ENCODE assay signal across 11 cellular contexts in the genomic region with DNA sequence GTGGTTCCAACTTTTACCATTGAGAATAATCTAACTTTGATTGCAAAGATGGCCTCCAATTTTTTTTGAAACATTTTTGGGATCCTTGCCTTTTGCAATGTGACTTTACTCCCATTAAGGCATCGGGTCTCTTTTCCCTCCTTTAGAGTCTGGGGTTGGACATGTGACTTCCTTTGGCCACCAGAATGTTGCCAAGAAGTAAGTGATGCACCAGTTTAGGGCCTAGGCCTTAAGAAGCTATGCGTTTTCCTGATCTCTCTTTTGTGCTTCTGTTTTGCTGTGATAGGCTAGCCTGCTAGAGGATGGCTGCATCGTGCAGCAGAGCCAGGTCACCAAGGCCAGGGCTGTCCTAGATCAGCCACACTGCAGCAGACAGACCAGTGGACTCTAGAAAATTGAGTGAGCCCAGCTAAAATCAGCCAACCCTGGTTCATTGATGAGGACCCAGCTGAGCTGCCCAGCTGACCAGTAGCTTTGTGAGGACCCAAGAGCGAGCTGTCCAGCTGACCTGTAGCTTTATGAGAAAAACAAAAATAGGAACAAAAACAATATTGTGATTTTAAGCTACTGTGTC.
DNase-seq lines count a peak whose midpoint lies in the region; ATAC-seq, FAIRE-seq and TF ChIP-seq lines count a peak whose summit lies in the region.
"Had no signal": no experiment of that assay in that cellular context is flagged by ENCODE, and none has a peak within 500 bp of the region (broad histone marks: within the 10 kb centered on the region; RNA-seq: fewer than 3 reads in every experiment).

No MANE protein-coding gene starts in this region.

- TF ChIP-seq POLR2A in breast epithelium (IDR thresholded peaks at IDR 0.05), result no peak

- BruUV-seq in MCF 10A (replicated peaks; lab: Mats Ljungman, UMichigan), result no TSS peak

- no peaks in the 10 kb centered on the region for H3K36me3 Mint-ChIP-seq in MCF 10A (ENCODE audit: insufficient read depth, unreplicated experiment)
- no peaks in the 10 kb centered on the region for H3K36me3 Mint-ChIP-seq in natural killer cell treated with Interleukin-12 subunit alpha and Interleukin-12 subunit beta and Interleukin-15 and Interleukin-18, amount 100 ng/mL, for 72 hours

- peaks cover 21% of the 10 kb centered on the region for H3K4me1 Mint-ChIP-seq in MCF 10A (ENCODE audit: insufficient read depth, unreplicated experiment)
- H3K4me1 Mint-ChIP-seq in natural killer cell treated with Interleukin-12 subunit alpha and Interleukin-12 subunit beta and Interleukin-15 and Interleukin-18, amount 100 ng/mL, for 72 hours (ENCODE audit: low read depth in 2 of 2), result no peaks in the 10 kb centered on the region
- H3K4me1 Mint-ChIP-seq: activated B cell treated with CpG ODN at 0.5 μM for 24 hours had no signal

- no peaks in the 10 kb centered on the region for H3K27me3 ChIP-seq in breast epithelium
- no peaks in the 10 kb centered on the region for H3K27me3 ChIP-seq in layer of hippocampus (ENCODE audit: control insufficient read depth, insufficient read depth, low read length)

- no peaks in the 10 kb centered on the region for H3K4me1 ChIP-seq in breast epithelium

- no peak for FAIRE-seq in urothelium cell line (lab: Jason Lieb, UNC)

- H3K27ac ChIP-seq in breast epithelium (peak overlapping the region in 1 of 2 donors; percentile 50), caudate nucleus (ENCODE audit: low read depth, low read length) (peak overlapping the region; percentile 63), layer of hippocampus (ENCODE audit: low read depth, low read length) (peak overlapping the region; percentile 42)
- H3K27ac ChIP-seq: 22Rv1 had no signal

- TF ChIP-seq CTCF in MCF 10A (IDR thresholded peaks at IDR 0.05; ENCODE audit: unreplicated experiment), result no peak
- no peak for TF ChIP-seq CTCF in breast epithelium (IDR thresholded peaks at IDR 0.05)

- ATAC-seq in HG03432 (IDR thresholded peaks at IDR 0.05; ENCODE audit: unreplicated experiment), result no peak
- no peak for ATAC-seq in natural killer cell treated with Interleukin-12 subunit alpha and Interleukin-12 subunit beta and Interleukin-15 and Interleukin-18, amount 100 ng/mL, for 72 hours

- peak overlapping the region; percentile 76 for H3K27ac Mint-ChIP-seq in MCF 10A (ENCODE audit: low read depth, unreplicated experiment)
- no peak overlapping the region for H3K27ac Mint-ChIP-seq in natural killer cell treated with Interleukin-12 subunit alpha and Interleukin-12 subunit beta and Interleukin-15 and Interleukin-18, amount 100 ng/mL, for 72 hours
- H3K27ac Mint-ChIP-seq: activated B cell treated with CpG ODN at 0.5 μM for 24 hours had no signal

- CTCF ChIA-PET in MCF 10A (lab: Yijun Ruan, JAX), result interaction anchor here (0.5 to 2.6 kb wide), 21 partner anchors 29 to 1651 kb away, joined by 3 to 13 read pairs (median 4); no protein-coding TSS in a partner anchor

- H3K9me3 ChIP-seq in breast epithelium, result no peaks in the 10 kb centered on the region

- H3K4me3 Mint-ChIP-seq in MCF 10A (ENCODE audit: unreplicated experiment), result no peak overlapping the region
- H3K4me3 Mint-ChIP-seq in natural killer cell treated with Interleukin-12 subunit alpha and Interleukin-12 subunit beta and Interleukin-15 and Interleukin-18, amount 100 ng/mL, for 72 hours, result no peak overlapping the region
- H3K4me3 Mint-ChIP-seq: activated B cell treated with CpG ODN at 0.5 μM for 24 hours had no signal

- no peak for DNase-seq in MCF 10A (ENCODE audit: unreplicated experiment)
- no peak for DNase-seq in breast epithelium (ENCODE audit: low spot score in 2 of 2)
- DNase-seq in caudate nucleus (lab: John Stamatoyannopoulos, UW), result no peak
- DNase-seq in urothelium cell line (ENCODE audit: low spot score), result peak; percentile 18
- no peak for DNase-seq in natural killer cell treated with Interleukin-12 subunit alpha and Interleukin-12 subunit beta and Interleukin-15 and Interleukin-18, amount 100 ng/mL, for 72 hours (ENCODE audit: low spot score)
- no peak for DNase-seq in stimulated activated CD4-positive, alpha-beta T cell treated with anti-CD3 and anti-CD28 coated beads, Interleukin-12 subunit alpha, Interleukin-12 subunit beta, amount 100 ng/mL, for 4 hours
- DNase-seq: activated B cell treated with CpG ODN at 0.5 μM for 24 hours, NCI-H1048 had no signal

- no peak overlapping the region for H3K4me3 ChIP-seq in breast epithelium

- intact Hi-C loops in MCF 10A (cut with micrococcal nuclease) (loop anchor here (1.0 to 2.0 kb wide), 4 partner anchors 61 to 715 kb away; no protein-coding TSS in a partner anchor), breast epithelium (cut with DNase I; ENCODE audit: low total_unique reads) (no loop called here)

- no peaks in the 10 kb centered on the region for H3K27me3 Mint-ChIP-seq in MCF 10A (ENCODE audit: insufficient read depth, unreplicated experiment)
- no peaks in the 10 kb centered on the region for H3K27me3 Mint-ChIP-seq in natural killer cell treated with Interleukin-12 subunit alpha and Interleukin-12 subunit beta and Interleukin-15 and Interleukin-18, amount 100 ng/mL, for 72 hours
- H3K27me3 Mint-ChIP-seq: activated B cell treated with CpG ODN at 0.5 μM for 24 hours had no signal

- POLR2A ChIA-PET in MCF 10A (lab: Yijun Ruan, JAX), result interaction anchor here (0.6 to 3.2 kb wide), 21 partner anchors 11 to 834 kb away, joined by 3 to 58 read pairs (median 3); a partner anchor contains a TSS

- no peaks in the 10 kb centered on the region for H3K36me3 ChIP-seq in breast epithelium

- no peaks in the 10 kb centered on the region for H3K9me3 Mint-ChIP-seq in MCF 10A (ENCODE audit: unreplicated experiment)
- peaks cover 4% of the 10 kb centered on the region for H3K9me3 Mint-ChIP-seq in natural killer cell treated with Interleukin-12 subunit alpha and Interleukin-12 subunit beta and Interleukin-15 and Interleukin-18, amount 100 ng/mL, for 72 hours
- H3K9me3 Mint-ChIP-seq: activated B cell treated with CpG ODN at 0.5 μM for 24 hours had no signal
